8 cellular contexts compared by ENCODE assay signal in the genomic region with DNA sequence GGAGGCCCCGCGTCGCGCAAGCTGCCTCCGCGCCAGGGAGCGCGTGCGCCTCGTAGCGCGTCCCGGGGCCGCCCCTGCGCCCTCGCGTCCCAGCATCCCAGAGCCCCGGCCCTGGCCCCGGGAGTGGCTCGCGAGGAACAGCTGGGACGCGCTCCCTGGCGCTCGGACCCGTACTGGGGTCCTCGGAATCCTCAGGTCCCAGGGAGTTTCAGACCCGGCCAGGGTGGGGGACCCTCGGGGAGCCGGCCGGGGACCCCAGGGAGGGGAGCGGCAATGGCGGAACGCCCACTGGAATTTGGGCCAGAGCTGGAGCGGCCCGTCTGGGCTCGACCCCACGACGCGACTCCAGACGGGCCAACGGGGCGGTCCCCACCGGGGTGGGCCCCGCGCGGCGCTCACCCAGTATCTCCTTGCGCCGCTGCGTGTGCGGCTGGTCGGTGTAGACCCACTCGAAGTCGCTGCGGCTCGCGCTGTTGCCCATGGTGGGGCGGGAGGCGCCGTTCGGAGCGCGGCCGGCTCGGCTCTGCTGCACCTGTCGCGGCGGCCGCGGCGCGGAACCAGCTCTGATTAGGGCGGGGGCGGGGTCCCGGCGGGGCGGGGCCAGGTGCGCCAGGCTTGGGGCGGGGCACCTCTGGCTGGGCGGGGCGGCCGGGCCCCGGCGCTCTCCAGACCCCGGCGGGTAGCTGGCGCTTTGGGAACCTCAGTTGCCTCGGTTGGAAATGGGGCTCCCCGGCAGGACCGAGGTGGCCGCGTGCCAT. TPM values are rescaled to one million over a fixed set of nuclear protein-coding genes. Genes with fewer than 3 reads are reported as not detected.
DNase-seq lines count a peak whose midpoint lies in the region; ATAC-seq lines count a peak whose summit lies in the region.

A gene (minus strand): TSS at position 539 of the 758 bp plus-strand sequence. CDS start 58 bp downstream, at position 481.

- peaks cover 6% of the 10 kb centered on the region for H3K9me3 Mint-ChIP-seq in activated T-helper 17 cell treated with anti-CD3 and anti-CD28 coated beads, Interleukin-2, amount 50 U/mL, for 72 hours

- H3K27me3 Mint-ChIP-seq in activated T-helper 17 cell treated with anti-CD3 and anti-CD28 coated beads, Interleukin-2, amount 50 U/mL, for 72 hours = peaks cover 11% of the 10 kb centered on the region

- H3K27ac ChIP-seq in iPS DF 6.9 (ENCODE audit: low read length) = no peak within 1 kb of the TSS

- no peaks in the 10 kb centered on the region for H3K9me3 ChIP-seq in iPS DF 6.9 (ENCODE audit: control insufficient read depth, insufficient read depth, low read length)

- no peaks in the 10 kb centered on the region for H3K4me1 Mint-ChIP-seq in activated T-helper 17 cell treated with anti-CD3 and anti-CD28 coated beads, Interleukin-2, amount 50 U/mL, for 72 hours

- WGBS in iPS DF 6.9 (ENCODE audit: insufficient coverage, insufficient read length) = no CpG with 5 or more reads among the region's 93 CpGs

- no peak within 1 kb of the TSS for H3K27ac Mint-ChIP-seq in activated T-helper 17 cell treated with anti-CD3 and anti-CD28 coated beads, Interleukin-2, amount 50 U/mL, for 72 hours

- peak; percentile 45 for ATAC-seq in GM21576 (IDR thresholded peaks at IDR 0.05; ENCODE audit: unreplicated experiment)
- peak; percentile 88 for ATAC-seq in activated T-helper 17 cell treated with anti-CD3 and anti-CD28 coated beads, Interleukin-2, amount 50 U/mL, for 72 hours (replicated peaks)

- peak within 1 kb of the TSS; percentile 44; the same call in 1 of the 2 replicates for H3K4me3 ChIP-seq in iPS DF 6.9 (ENCODE audit: low read length)

- H3K4me3 Mint-ChIP-seq in activated T-helper 17 cell treated with anti-CD3 and anti-CD28 coated beads, Interleukin-2, amount 50 U/mL, for 72 hours = peak within 1 kb of the TSS; percentile 50

- H3K27me3 ChIP-seq in iPS DF 6.9 (ENCODE audit: control insufficient read depth, insufficient read depth, low read length) = peaks cover 25% of the 10 kb centered on the region

- H3K36me3 ChIP-seq in iPS DF 6.9 (ENCODE audit: control insufficient read depth, insufficient read depth, low read length) = no peaks in the 10 kb centered on the region

- H3K4me1 ChIP-seq in iPS DF 6.9 (ENCODE audit: control insufficient read depth, insufficient read depth, low read length) = 0 out of 2 replicates have a peak, but pooled peaks cover 1% of the 10 kb centered on the region

- H3K36me3 Mint-ChIP-seq in activated T-helper 17 cell treated with anti-CD3 and anti-CD28 coated beads, Interleukin-2, amount 50 U/mL, for 72 hours (ENCODE audit: low read depth) = peaks cover 6% of the 10 kb centered on the region

- DNase-seq in COR-L47 (lab: John Stamatoyannopoulos, UW) (peak; percentile 80), NCI-H345 treated with DMSO at 0.1 percent for 48 hours (lab: John Stamatoyannopoulos, UW; ENCODE audit: unreplicated experiment) (peak; percentile 38), iPS DF 6.9 (ENCODE audit: low read depth, low spot score) (no peak), midbrain (lab: John Stamatoyannopoulos, UW) (no peak), SW 1271 (lab: John Stamatoyannopoulos, UW) (no peak)
- DNase-seq in stimulated activated CD4-positive, alpha-beta T cell treated with anti-CD3 and anti-CD28 coated beads, Interleukin-15, amount 100 ng/mL, for 1 hour (ENCODE audit: low read depth in 1 of 2, low spot score in 1 of 2) = peak; percentile 29 to 56

RNA-seq across cellular contexts. Expression of the gene that starts here (rescaled TPM):
- 1 to 10 TPM in 1 of 2 donors, under 1 TPM in 1; 0.30 to 8.3 TPM for total RNA-seq in activated T-helper 17 cell treated with anti-CD3 and anti-CD28 coated beads, Interleukin-2, amount 50 U/mL, for 72 hours

Comparison
In these comparisons a context has a peak if more than half of its experiments do, and no peak if none do; other contexts are left out.
1. DNase-seq: peak in COR-L47 (single experiment), NCI-H345 treated with DMSO at 0.1 percent for 48 hours (single experiment) and stimulated activated CD4-positive, alpha-beta T cell treated with anti-CD3 and anti-CD28 coated beads, Interleukin-15, amount 100 ng/mL, for 1 hour (2 of 2); none in iPS DF 6.9 (single experiment), midbrain (single experiment) and SW 1271 (0 of 2).